Comparison of ENCODE assay signal across 8 cellular contexts in genomic region chr11:112016088-112016764, GRCh38. TPM values are rescaled to one million over a fixed set of nuclear protein-coding genes. Genes with fewer than 3 reads are reported as not detected.
DNase-seq lines count a peak whose midpoint lies in the region; ATAC-seq, FAIRE-seq and TF ChIP-seq lines count a peak whose summit lies in the region.

No MANE protein-coding gene starts in this region.

- H3K4me3 Mint-ChIP-seq in immature natural killer cell: no peak overlapping the region

- H3K27ac ChIP-seq in KMS-11: peak overlapping the region; percentile 95

- peak; percentile 93 for FAIRE-seq in GM12891 (lab: Jason Lieb, UNC)

- intact Hi-C loops in left ventricle myocardium superior (cut with micrococcal nuclease): no loop called here

- peaks cover 0 to 5% (median 4%) of the 10 kb centered on the region in 3 donors for H3K27me3 Mint-ChIP-seq in immature natural killer cell (ENCODE audit: low read depth in 3 of 3)

- TF ChIP-seq CTCF in KMS-11 (conservative IDR thresholded peaks at IDR 0.05; ENCODE audit: low read depth, low read length): no peak

- no peaks in the 10 kb centered on the region for H4K20me1 ChIP-seq in KMS-11 (ENCODE audit: insufficient read depth)

- peak overlapping the region; percentile 67 for H3K4me2 ChIP-seq in KMS-11

- ATAC-seq in GM21717 (IDR thresholded peaks at IDR 0.05; ENCODE audit: unreplicated experiment) (peak; percentile 82), left ventricle myocardium superior (peak; percentile 80)

- no peaks in the 10 kb centered on the region for H3K36me3 Mint-ChIP-seq in immature natural killer cell

- no peaks in the 10 kb centered on the region for H3K4me1 Mint-ChIP-seq in immature natural killer cell

- H3K4me3 ChIP-seq in KMS-11 (IDR thresholded peaks at IDR 0.05; ENCODE audit: insufficient read depth, low read depth, low read length): no peak overlapping the region

- no peak for TF ChIP-seq POLR2A in GM12891 (IDR thresholded peaks at IDR 0.05; ENCODE audit: low read depth, low read length)

- no peaks in the 10 kb centered on the region for H3K27me3 ChIP-seq in KMS-11 (ENCODE audit: insufficient read depth, low read depth)

- H3K4me1 ChIP-seq in KMS-11 (ENCODE audit: low read depth, poor library complexity, severe bottlenecking): peaks cover 26% of the 10 kb centered on the region

- H3K27ac Mint-ChIP-seq in immature natural killer cell: no peak overlapping the region

- H3K9me3 Mint-ChIP-seq in immature natural killer cell: no peaks in the 10 kb centered on the region

- H3K9ac ChIP-seq in KMS-11: peak overlapping the region; percentile 69; the same call in 1 of the 2 replicates

- H2AFZ ChIP-seq in KMS-11 (ENCODE audit: low read depth): peak overlapping the region; percentile 71

- DNase-seq in GM12891 (ENCODE audit: insufficient read length, low spot score) (peak; percentile 13), left ventricle myocardium superior (no peak), COR-L47 (lab: John Stamatoyannopoulos, UW) (no peak), NCI-H2171 treated with DMSO at 0.1 percent for 48 hours (lab: John Stamatoyannopoulos, UW) (no peak), immature natural killer cell (no peak)
- DNase-seq in activated CD8-positive, alpha-beta memory T cell treated with anti-CD3 and anti-CD28 coated beads for 24 hours: no peak

- no peaks in the 10 kb centered on the region for H3K79me2 ChIP-seq in KMS-11 (ENCODE audit: insufficient read depth, low read depth)

- H3K36me3 ChIP-seq in KMS-11 (ENCODE audit: insufficient read depth): no peaks in the 10 kb centered on the region

TF ChIP-seq in GM12891, 5 proteins besides CTCF, POLR2A, EP300 and RAD21:
- peak; percentile 29 for TF ChIP-seq PAX5 (IDR thresholded peaks at IDR 0.05; ENCODE audit: insufficient read depth, low read length, severe bottlenecking)
- no peak for TF ChIP-seq TAF1 (IDR thresholded peaks at IDR 0.05; ENCODE audit: low read depth, low read length)
- TF ChIP-seq POLR2AphosphoS5 (IDR thresholded peaks at IDR 0.05; ENCODE audit: low read depth, low read length): no peak
- TF ChIP-seq POU2F2 (IDR thresholded peaks at IDR 0.05; ENCODE audit: low read depth, low read length): 0 out of 2 replicates have a peak, but pooled peaks have one; percentile 25
TF ChIP-seq in GM12891: peak in this region for 2.

RNA-seq across cellular contexts. Expression of gene DLAT, which starts 9.0 kb away (rescaled TPM):
- polyA plus RNA-seq in GM12891 (2012; ENCODE audit: low read depth, missing spikeins): 20.2 TPM
- total RNA-seq in left ventricle myocardium superior: 189 TPM
- 10 to 100 TPM; 13.6 to 21.5 (median 20.7) TPM for polyA plus RNA-seq in immature natural killer cell

RNA-seq across cellular contexts. Expression of gene PIH1D2, which starts 57.6 kb away (rescaled TPM):
- polyA plus RNA-seq in GM12891 (2012; ENCODE audit: low read depth, missing spikeins): 1.2 TPM
- total RNA-seq in left ventricle myocardium superior: 1.6 TPM
- not detected for polyA plus RNA-seq in immature natural killer cell

RNA-seq across cellular contexts. Expression of gene NKAPD1, which starts 57.9 kb away (rescaled TPM):
- 19.7 TPM for polyA plus RNA-seq in GM12891 (2012; ENCODE audit: low read depth, missing spikeins)
- 7.7 TPM for total RNA-seq in left ventricle myocardium superior
- polyA plus RNA-seq in immature natural killer cell: 10 to 100 TPM in 2 of 3 donors, 1 to 10 TPM in 1; 5.9 to 13.7 (median 11.4) TPM
